8 cellular contexts compared by ENCODE assay signal in the genomic region with DNA sequence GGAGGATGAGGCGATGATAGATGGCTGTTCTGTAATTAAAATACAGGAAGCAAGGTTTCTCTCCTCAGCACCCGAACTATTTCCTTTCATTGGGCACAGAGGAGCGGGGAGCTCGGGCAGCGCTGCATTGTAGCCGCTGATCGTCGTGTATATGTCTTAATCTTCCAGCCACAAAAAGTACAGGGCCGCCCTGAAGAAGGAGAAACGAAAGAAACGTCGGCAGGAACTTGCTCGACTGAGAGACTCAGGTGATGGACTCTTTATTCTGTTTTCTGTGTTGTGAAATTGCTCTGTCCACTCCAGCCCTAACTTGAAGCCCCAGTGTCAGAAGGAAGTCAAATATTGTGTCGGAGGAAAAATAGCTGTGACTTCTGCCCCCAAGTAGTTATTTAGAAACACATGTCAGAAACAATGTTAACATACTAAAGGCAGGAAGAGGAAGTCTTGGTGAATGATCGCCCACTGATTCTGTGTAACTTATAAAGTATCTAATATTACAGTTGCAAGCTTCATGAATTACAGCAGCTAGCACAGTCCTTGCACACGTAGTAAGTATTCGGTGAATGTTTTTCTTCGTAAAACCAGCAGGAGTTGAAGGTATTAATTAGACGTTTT. TPM values are rescaled to one million over a fixed set of nuclear protein-coding genes. Genes with fewer than 3 reads are reported as not detected.
DNase-seq lines count a peak whose midpoint lies in the region; ATAC-seq and TF ChIP-seq lines count a peak whose summit lies in the region.

No MANE protein-coding gene starts in this region.

- DNase-seq in AG10803 (ENCODE audit: low read depth), result peak; percentile 0
- DNase-seq in ascending aorta (ENCODE audit: low spot score in 2 of 2), result no peak
- DNase-seq in kidney epithelial cell (ENCODE audit: low read depth), result no peak
- DNase-seq in thyroid gland, result no peak
- no peak for DNase-seq in NCI-H226
- DNase-seq in hippocampal formation (lab: John Stamatoyannopoulos, UW), result no peak

- H3K4me3 ChIP-seq in AG10803 (ENCODE audit: low read length) (peak overlapping the region; percentile 79), ascending aorta (peak overlapping the region; percentile 80 to 90), kidney epithelial cell (ENCODE audit: low read depth, low read length) (peak overlapping the region; percentile 85), thyroid gland (replicated peaks in 1 of 3) (peak overlapping the region in 2 of 3 donors; percentile 13 to 79)

- peaks cover 4 to 12% of the 10 kb centered on the region in 2 donors for H3K4me1 ChIP-seq in ascending aorta
- peaks cover 4 to 11% of the 10 kb centered on the region in 2 donors for H3K4me1 ChIP-seq in thyroid gland

- H3K27ac ChIP-seq in ascending aorta (peak overlapping the region; percentile 85), thyroid gland (peak overlapping the region; percentile 6 to 86 (median 79))

- TF ChIP-seq POLR2A in thyroid gland (IDR thresholded peaks at IDR 0.05), result no peak

- no peaks in the 10 kb centered on the region for H3K9me3 ChIP-seq in ascending aorta
- H3K9me3 ChIP-seq in thyroid gland, result no peaks in the 10 kb centered on the region

- TF ChIP-seq CTCF in AG10803 (conservative IDR thresholded peaks at IDR 0.05; ENCODE audit: low read length), result no peak
- no peak for TF ChIP-seq CTCF in ascending aorta (IDR thresholded peaks at IDR 0.05)
- TF ChIP-seq CTCF in kidney epithelial cell (IDR thresholded peaks at IDR 0.05; ENCODE audit: insufficient read depth, low read length, poor library complexity, severe bottlenecking), result no peak
- no peak for TF ChIP-seq CTCF in thyroid gland (IDR thresholded peaks at IDR 0.05)

- intact Hi-C loops in ascending aorta (cut with DNase I) (loop anchor here (1.0 to 2.0 kb wide), 4 partner anchors 40 to 116 kb away; no protein-coding TSS in a partner anchor), thyroid gland (cut with DNase I) (no loop called here)

- WGBS in thyroid gland, 2 donors, result 6 to 12% methylated on average over 6 to 19 of the region's 19 CpGs

- H3K36me3 ChIP-seq in ascending aorta (peaks cover 4 to 8% of the 10 kb centered on the region in 2 donors), kidney epithelial cell (ENCODE audit: control insufficient read depth, insufficient read depth, low read length) (no peaks in the 10 kb centered on the region), thyroid gland (no peaks in the 10 kb centered on the region)

- ATAC-seq in GM19324 (IDR thresholded peaks at IDR 0.05; ENCODE audit: low FRiP score, unreplicated experiment), result peak; percentile 32
- peak; percentile 31 for ATAC-seq in HG03460 (IDR thresholded peaks at IDR 0.05; ENCODE audit: unreplicated experiment)

- H3K27me3 ChIP-seq in ascending aorta, result no peaks in the 10 kb centered on the region
- no peaks in the 10 kb centered on the region for H3K27me3 ChIP-seq in kidney epithelial cell (ENCODE audit: control insufficient read depth, insufficient read depth, low read length)
- no peaks in the 10 kb centered on the region for H3K27me3 ChIP-seq in thyroid gland

RNA-seq across cellular contexts. Expression of a gene that starts 0.6 kb away (rescaled TPM):
- total RNA-seq in ascending aorta (0.64 TPM), kidney epithelial cell (6.0 and 7.1 TPM in 2 replicates), thyroid gland (100 to 1,000 TPM in 1 of 4 donors, 10 to 100 TPM in 1, 1 to 10 TPM in 2; 3.3 to 106 (median 13.2) TPM)

RNA-seq across cellular contexts. Expression of a gene that starts 52.8 kb away (rescaled TPM):
- total RNA-seq in ascending aorta (13.5 TPM), kidney epithelial cell (6.1 and 8.4 TPM in 2 replicates), thyroid gland (10 to 100 TPM in 3 of 4 donors, 1 to 10 TPM in 1; 9.9 to 31.6 (median 14.9) TPM)
